18 cellular contexts compared by ENCODE assay signal in the genomic region with DNA sequence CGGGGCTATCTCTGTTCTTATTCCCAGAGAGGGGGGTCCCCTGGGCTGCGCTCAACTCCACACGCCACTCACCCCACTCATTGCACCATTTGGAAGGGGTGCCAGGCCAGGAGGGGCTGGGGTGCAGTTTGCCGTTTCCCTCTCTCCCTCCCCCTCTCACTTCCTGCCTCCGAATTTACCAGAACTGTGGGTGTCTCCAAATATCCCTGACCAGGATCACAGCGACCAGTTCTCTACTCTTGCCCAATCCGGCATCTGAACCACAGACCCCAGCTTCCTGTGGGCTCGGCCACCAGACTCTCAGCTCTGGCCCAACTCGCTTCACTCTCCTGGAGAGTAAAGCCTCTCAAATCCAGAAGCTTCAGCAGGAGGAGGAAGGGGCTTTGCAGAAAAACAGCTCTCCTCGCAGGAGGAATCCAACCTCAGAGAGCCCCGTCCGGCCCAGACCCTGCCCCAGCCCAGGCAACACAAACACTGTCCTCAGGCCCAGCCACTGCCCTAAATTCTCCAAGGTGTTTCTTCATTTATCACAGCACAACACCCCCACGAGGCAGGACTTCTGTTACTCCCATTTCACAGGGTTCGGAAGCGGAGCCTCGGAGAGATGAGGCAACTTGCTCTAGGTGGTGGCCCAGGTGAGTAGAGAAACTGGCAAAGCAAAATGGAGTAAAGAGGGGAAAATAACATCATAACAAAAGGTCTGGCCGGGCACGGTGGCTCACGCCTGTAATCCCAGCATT. TPM values are rescaled to one million over a fixed set of nuclear protein-coding genes. Genes with fewer than 3 reads are reported as not detected.
DNase-seq lines count a peak whose midpoint lies in the region; ATAC-seq and TF ChIP-seq lines count a peak whose summit lies in the region.
"Had no signal": no experiment of that assay in that cellular context is flagged by ENCODE, and none has a peak within 500 bp of the region (broad histone marks: within the 10 kb centered on the region; RNA-seq: fewer than 3 reads in every experiment).

No MANE protein-coding gene starts in this region.

- H3K4me1 Mint-ChIP-seq in natural killer cell treated with Interleukin-12 subunit alpha and Interleukin-12 subunit beta and Interleukin-15 and Interleukin-18, amount 100 ng/mL, for 72 hours (ENCODE audit: low read depth in 2 of 2), result peaks cover 14% of the 10 kb centered on the region in 2 donors

- no peak overlapping the region for H3K4me3 ChIP-seq in heart right ventricle
- H3K4me3 ChIP-seq: body of pancreas, HAP-1, ovary had no signal

- peaks cover 7 to 8% of the 10 kb centered on the region in 2 donors for H3K27me3 Mint-ChIP-seq in natural killer cell treated with Interleukin-12 subunit alpha and Interleukin-12 subunit beta and Interleukin-15 and Interleukin-18, amount 100 ng/mL, for 72 hours

- TF ChIP-seq POLR2A in erythroblast (IDR thresholded peaks at IDR 0.05; ENCODE audit: low read length), result no peak

- TF ChIP-seq CTCF in heart right ventricle (IDR thresholded peaks at IDR 0.05), result no peak

- H3K27ac ChIP-seq in heart right ventricle, result peak overlapping the region in 1 of 10 donors; percentile 83
- H3K27ac ChIP-seq: ovary had no signal

- H3K4me1 ChIP-seq in heart right ventricle, result peaks cover 0 to 31% (median 0%) of the 10 kb centered on the region in 9 donors
- H3K4me1 ChIP-seq: body of pancreas, HAP-1 had no signal

- H3K27me3 ChIP-seq in heart right ventricle, result peaks cover 0 to 34% (median 19%) of the 10 kb centered on the region in 7 donors
- H3K27me3 ChIP-seq: body of pancreas, ovary had no signal

- H3K9me3 Mint-ChIP-seq in natural killer cell treated with Interleukin-12 subunit alpha and Interleukin-12 subunit beta and Interleukin-15 and Interleukin-18, amount 100 ng/mL, for 72 hours, result no peaks in the 10 kb centered on the region

- H3K27ac Mint-ChIP-seq in natural killer cell treated with Interleukin-12 subunit alpha and Interleukin-12 subunit beta and Interleukin-15 and Interleukin-18, amount 100 ng/mL, for 72 hours, result no peak overlapping the region

- DNase-seq in CMK (ENCODE audit: low read depth) (peak; percentile 11), NOMO-1 (lab: John Stamatoyannopoulos, UW; ENCODE audit: unreplicated experiment in 2 of 2) (peak; percentile 82 to 92), heart right ventricle (no peak), AG08395 (ENCODE audit: low spot score) (no peak), erythroblast (lab: John Stamatoyannopoulos, UW) (no peak), EL (no peak)
- DNase-seq in natural killer cell treated with Interleukin-12 subunit alpha and Interleukin-12 subunit beta and Interleukin-15 and Interleukin-18, amount 100 ng/mL, for 72 hours (ENCODE audit: low spot score), result no peak
- DNase-seq: DMS53; mesenchymal stem cell; NCI-H2081 treated with DMSO at 0.1 percent for 48 hours; NCI-H82; ovary; SHP77; stimulated activated CD4-positive, alpha-beta T cell treated with anti-CD3 and anti-CD28 coated beads, Interleukin-12 subunit alpha, Interleukin-12 subunit beta, amount 100 ng/mL, for 4 hours had no signal

- H3K36me3 ChIP-seq in heart right ventricle, result no peaks in the 10 kb centered on the region
- H3K36me3 ChIP-seq: HAP-1, ovary had no signal

- 64 to 70% methylated on average over 18 to 19 of the region's 19 CpGs for WGBS in heart right ventricle, 2 donors

- intact Hi-C loops in heart right ventricle (cut with DNase I), result loop anchor here in 1 of 10 donors (5.0 kb wide), 1 partner anchor 58 kb away; no protein-coding TSS in a partner anchor

- peaks cover 0 to 4% (median 0%) of the 10 kb centered on the region in 11 donors for H3K9me3 ChIP-seq in heart right ventricle
- H3K9me3 ChIP-seq: body of pancreas, HAP-1, ovary had no signal

- peak in 7 of 8 donors; percentile 28 to 83 (median 71) for ATAC-seq in heart right ventricle
- ATAC-seq in natural killer cell treated with Interleukin-12 subunit alpha and Interleukin-12 subunit beta and Interleukin-15 and Interleukin-18, amount 100 ng/mL, for 72 hours, result peak; percentile 68 to 79
- no peak for ATAC-seq in GM18520 (IDR thresholded peaks at IDR 0.05; ENCODE audit: unreplicated experiment)
- ATAC-seq: body of pancreas had no signal

- H3K4me3 Mint-ChIP-seq in natural killer cell treated with Interleukin-12 subunit alpha and Interleukin-12 subunit beta and Interleukin-15 and Interleukin-18, amount 100 ng/mL, for 72 hours, result no peak overlapping the region

- no peaks in the 10 kb centered on the region for H3K36me3 Mint-ChIP-seq in natural killer cell treated with Interleukin-12 subunit alpha and Interleukin-12 subunit beta and Interleukin-15 and Interleukin-18, amount 100 ng/mL, for 72 hours

RNA-seq across cellular contexts. Expression of gene ASGR2, which starts 0.4 kb away (rescaled TPM):
- under 1 TPM in 5 of 10 donors, not detected in 5; 0.16 to 0.54 (median 0.25) TPM for total RNA-seq in heart right ventricle
- under 1 TPM in 1 of 2 donors, not detected in 1; 0.41 TPM for polyA plus RNA-seq in heart right ventricle
- total RNA-seq in natural killer cell treated with Interleukin-12 subunit alpha and Interleukin-12 subunit beta and Interleukin-15 and Interleukin-18, amount 100 ng/mL, for 72 hours, result under 1 TPM in 1 of 2 donors, not detected in 1; 0.33 TPM
- total RNA-seq: activated CD8-positive, alpha-beta memory T cell treated with anti-CD3 and anti-CD28 coated beads for 36 hours; body of pancreas had no signal

RNA-seq across cellular contexts. Expression of gene CLEC10A, which starts 35.0 kb away (rescaled TPM):
- 10 to 100 TPM in 1 of 10 donors, 1 to 10 TPM in 9; 1.4 to 26.3 (median 2.1) TPM for total RNA-seq in heart right ventricle
- polyA plus RNA-seq in heart right ventricle, result 1 to 10 TPM; 2.5 to 3.4 TPM
- total RNA-seq in natural killer cell treated with Interleukin-12 subunit alpha and Interleukin-12 subunit beta and Interleukin-15 and Interleukin-18, amount 100 ng/mL, for 72 hours, result not detected
- total RNA-seq: activated CD8-positive, alpha-beta memory T cell treated with anti-CD3 and anti-CD28 coated beads for 36 hours had no signal

Comparison
In these comparisons a context has a peak if more than half of its experiments do, and no peak if none do; other contexts are left out.
1. DNase-seq: peak in CMK (single experiment) and NOMO-1 (2 of 2); none in heart right ventricle (0 of 2), natural killer cell treated with Interleukin-12 subunit alpha and Interleukin-12 subunit beta and Interleukin-15 and Interleukin-18, amount 100 ng/mL, for 72 hours (single experiment), AG08395 (single experiment), erythroblast (0 of 2) and EL (single experiment).